In genomic region chr6:35343092-35343834, GRCh38 we compare ENCODE assay signal across 1 cellular context.
A peak's percentile ranks its signal among the peaks of the same experiment; 100 is the strongest.
TF ChIP-seq lines count a peak whose summit lies in the region.

No MANE protein-coding gene starts in this region.

TF ChIP-seq in K562, 482 proteins besides CTCF, POLR2A, EP300 and RAD21 (continued from another document and continues in another):
- TF ChIP-seq, protein P1, sequence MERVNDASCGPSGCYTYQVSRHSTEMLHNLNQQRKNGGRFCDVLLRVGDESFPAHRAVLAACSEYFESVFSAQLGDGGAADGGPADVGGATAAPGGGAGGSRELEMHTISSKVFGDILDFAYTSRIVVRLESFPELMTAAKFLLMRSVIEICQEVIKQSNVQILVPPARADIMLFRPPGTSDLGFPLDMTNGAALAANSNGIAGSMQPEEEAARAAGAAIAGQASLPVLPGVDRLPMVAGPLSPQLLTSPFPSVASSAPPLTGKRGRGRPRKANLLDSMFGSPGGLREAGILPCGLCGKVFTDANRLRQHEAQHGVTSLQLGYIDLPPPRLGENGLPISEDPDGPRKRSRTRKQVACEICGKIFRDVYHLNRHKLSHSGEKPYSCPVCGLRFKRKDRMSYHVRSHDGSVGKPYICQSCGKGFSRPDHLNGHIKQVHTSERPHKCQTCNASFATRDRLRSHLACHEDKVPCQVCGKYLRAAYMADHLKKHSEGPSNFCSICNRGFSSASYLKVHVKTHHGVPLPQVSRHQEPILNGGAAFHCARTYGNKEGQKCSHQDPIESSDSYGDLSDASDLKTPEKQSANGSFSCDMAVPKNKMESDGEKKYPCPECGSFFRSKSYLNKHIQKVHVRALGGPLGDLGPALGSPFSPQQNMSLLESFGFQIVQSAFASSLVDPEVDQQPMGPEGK (CRISPR knock-in tag; IDR thresholded peaks at IDR 0.05; ENCODE audit: borderline replicate concordance): no peak
- TF ChIP-seq ADNP (tag; IDR thresholded peaks at IDR 0.05) (no peak), TAF15 (IDR thresholded peaks at IDR 0.05; ENCODE audit: low read depth, low read length) (no peak), ZBED1 (IDR thresholded peaks at IDR 0.05) (0 out of 2 replicates have a peak, but pooled peaks have one; percentile 27), FOXP1 (CRISPR knock-in tag; IDR thresholded peaks at IDR 0.05) (no peak), SRSF9 (IDR thresholded peaks at IDR 0.05; ENCODE audit: borderline replicate concordance, low read depth, low read length) (no peak), TGIF2 (CRISPR knock-in tag; IDR thresholded peaks at IDR 0.05) (no peak), RB1 (IDR thresholded peaks at IDR 0.05; ENCODE audit: low read depth) (no peak), ETS2 (tag; IDR thresholded peaks at IDR 0.05; ENCODE audit: borderline replicate concordance, poor library complexity, severe bottlenecking) (no peak), ZNF717 (CRISPR knock-in tag; IDR thresholded peaks at IDR 0.05) (no peak), ZNF140 (CRISPR knock-in tag; IDR thresholded peaks at IDR 0.05) (no peak), ZBTB33 (CRISPR knock-in tag; IDR thresholded peaks at IDR 0.05) (no peak), FOSL1 (tag; conservative IDR thresholded peaks at IDR 0.05) (peak; percentile 66), SAFB2 (IDR thresholded peaks at IDR 0.05; ENCODE audit: borderline replicate concordance, low read depth, low read length, severe bottlenecking) (no peak), SMAD3 (CRISPR knock-in tag; conservative IDR thresholded peaks at IDR 0.05) (no peak), ZFX (CRISPR knock-in tag; IDR thresholded peaks at IDR 0.05) (peak; percentile 1; the same call in 1 of the 2 replicates), JUND (IDR thresholded peaks at IDR 0.05; ENCODE audit: borderline replicate concordance, low read depth, low read length) (peak; percentile 83), JUND (tag; IDR thresholded peaks at IDR 0.05; ENCODE audit: borderline replicate concordance, low read depth, low read length) (peak; percentile 79; the same call in 2 of the 3 replicates), HMG20B (CRISPR knock-in tag; IDR thresholded peaks at IDR 0.05) (0 out of 2 replicates have a peak, but pooled peaks have one; percentile 11), ZNF586 (CRISPR knock-in tag; conservative IDR thresholded peaks at IDR 0.05) (no peak), TAL1 (IDR thresholded peaks at IDR 0.05) (no peak; the same call in 1 of the 2 replicates), ZNF431 (CRISPR knock-in tag; IDR thresholded peaks at IDR 0.05) (no peak; the same call in 1 of the 2 replicates), TRIM25 (IDR thresholded peaks at IDR 0.05; ENCODE audit: borderline replicate concordance) (peak; percentile 96), SRSF3 (IDR thresholded peaks at IDR 0.05; ENCODE audit: insufficient read depth, low read length) (no peak), SRSF1 (IDR thresholded peaks at IDR 0.05; ENCODE audit: low read depth, low read length) (no peak), HDAC2 (IDR thresholded peaks at IDR 0.05) (peak; percentile 91; the same call in 1 of the 2 replicates), ZNF253 (CRISPR knock-in tag; conservative IDR thresholded peaks at IDR 0.05) (no peak), KLF16 (IDR thresholded peaks at IDR 0.05) (peak; percentile 50), ZNF76 (CRISPR knock-in tag; IDR thresholded peaks at IDR 0.05; ENCODE audit: borderline replicate concordance) (no peak), EWSR1 (IDR thresholded peaks at IDR 0.05; ENCODE audit: borderline replicate concordance, low read depth, partially characterized antibody) (no peak), NUFIP1 (IDR thresholded peaks at IDR 0.05; ENCODE audit: partially characterized antibody) (no peak), ATF1 (CRISPR knock-in tag; IDR thresholded peaks at IDR 0.05) (no peak), ATF1 (tag; IDR thresholded peaks at IDR 0.05) (peak; percentile 84), TEAD1 (CRISPR knock-in tag; IDR thresholded peaks at IDR 0.05) (peak; percentile 53 to 80; a peak in 2 of 4 replicates), CBFA2T3 (IDR thresholded peaks at IDR 0.05) (peak; percentile 81), THRAP3 (IDR thresholded peaks at IDR 0.05; ENCODE audit: borderline replicate concordance) (peak; percentile 87; the same call in 1 of the 2 replicates), SAFB (IDR thresholded peaks at IDR 0.05; ENCODE audit: borderline replicate concordance, low read depth, low read length) (no peak), SUPT5H (IDR thresholded peaks at IDR 0.05) (peak; percentile 3; the same call in 1 of the 2 replicates), ZSCAN32 (CRISPR knock-in tag; IDR thresholded peaks at IDR 0.05) (no peak), ZNF274 (IDR thresholded peaks at IDR 0.05; ENCODE audit: borderline replicate concordance, low read depth, low read length) (no peak), GATA2 (CRISPR knock-in tag; IDR thresholded peaks at IDR 0.05) (peak; percentile 3; the same call in 1 of the 2 replicates), ZNF785 (CRISPR knock-in tag; IDR thresholded peaks at IDR 0.05) (no peak), HDGF (IDR thresholded peaks at IDR 0.05) (no peak; the same call in 1 of the 2 replicates), ZBTB9 (CRISPR knock-in tag; IDR thresholded peaks at IDR 0.05) (0 out of 2 replicates have a peak, but pooled peaks have one; percentile 17), SREBF2 (CRISPR knock-in tag; IDR thresholded peaks at IDR 0.05) (no peak), BRD4 (IDR thresholded peaks at IDR 0.05) (no peak), DLX4 (CRISPR knock-in tag; IDR thresholded peaks at IDR 0.05) (no peak), NR1H2 (CRISPR knock-in tag; IDR thresholded peaks at IDR 0.05) (no peak), ERF (CRISPR knock-in tag; IDR thresholded peaks at IDR 0.05) (no peak), PHB2 (IDR thresholded peaks at IDR 0.05; ENCODE audit: low read depth) (no peak; the same call in none of the 2 replicates), ZEB2 (IDR thresholded peaks at IDR 0.05) (peak; percentile 43), TFAM (CRISPR knock-in tag; conservative IDR thresholded peaks at IDR 0.05) (no peak), ZNF197 (CRISPR knock-in tag; IDR thresholded peaks at IDR 0.05; ENCODE audit: low read depth) (no peak), HNRNPH1 (optimal IDR thresholded peaks at IDR 0.05; ENCODE audit: low read depth, low read length) (no peak), CEBPB (tag; IDR thresholded peaks at IDR 0.05) (peak; percentile 99), RAD51 (IDR thresholded peaks at IDR 0.05; ENCODE audit: borderline replicate concordance, low read depth) (0 out of 2 replicates have a peak, but pooled peaks have one; percentile 14), HDAC1 (IDR thresholded peaks at IDR 0.05) (peak in 1 of 2 experiments; percentile 91; a peak in 2 of 4 replicates), ZNF695 (CRISPR knock-in tag; IDR thresholded peaks at IDR 0.05) (no peak), TEAD4 (IDR thresholded peaks at IDR 0.05; ENCODE audit: low read length) (peak; percentile 81), TEAD4 (CRISPR knock-in tag; IDR thresholded peaks at IDR 0.05; ENCODE audit: borderline replicate concordance) (no peak), TAF7 (tag; IDR thresholded peaks at IDR 0.05) (0 out of 2 replicates have a peak, but pooled peaks have one; percentile 19), DIDO1 (tag; IDR thresholded peaks at IDR 0.05; ENCODE audit: low read depth) (no peak; the same call in 1 of the 2 replicates), NKRF (IDR thresholded peaks at IDR 0.05; ENCODE audit: borderline replicate concordance) (peak; percentile 81; the same call in 1 of the 2 replicates)
- TF ChIP-seq, protein P2, sequence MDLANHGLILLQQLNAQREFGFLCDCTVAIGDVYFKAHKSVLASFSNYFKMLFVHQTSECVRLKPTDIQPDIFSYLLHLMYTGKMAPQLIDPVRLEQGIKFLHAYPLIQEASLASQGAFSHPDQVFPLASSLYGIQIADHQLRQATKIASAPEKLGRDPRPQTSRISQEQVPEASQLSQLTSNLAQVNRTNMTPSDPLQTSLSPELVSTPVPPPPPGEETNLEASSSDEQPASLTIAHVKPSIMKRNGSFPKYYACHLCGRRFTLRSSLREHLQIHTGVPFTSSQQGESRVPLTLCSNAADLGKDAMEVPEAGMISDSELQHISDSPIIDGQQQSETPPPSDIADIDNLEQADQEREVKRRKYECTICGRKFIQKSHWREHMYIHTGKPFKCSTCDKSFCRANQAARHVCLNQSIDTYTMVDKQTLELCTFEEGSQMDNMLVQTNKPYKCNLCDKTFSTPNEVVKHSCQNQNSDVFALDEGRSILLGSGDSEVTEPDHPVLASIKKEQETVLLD (IDR thresholded peaks at IDR 0.05): peak; percentile 71
- TF ChIP-seq, protein P3, sequence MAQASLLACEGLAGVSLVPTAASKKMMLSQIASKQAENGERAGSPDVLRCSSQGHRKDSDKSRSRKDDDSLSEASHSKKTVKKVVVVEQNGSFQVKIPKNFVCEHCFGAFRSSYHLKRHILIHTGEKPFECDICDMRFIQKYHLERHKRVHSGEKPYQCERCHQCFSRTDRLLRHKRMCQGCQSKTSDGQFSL (CRISPR knock-in tag; IDR thresholded peaks at IDR 0.05): peak; percentile 53; the same call in 1 of the 2 replicates
- TF ChIP-seq, protein P3 (tag; IDR thresholded peaks at IDR 0.05): peak in 1 of 2 experiments; percentile 53; a peak in 1 of 4 replicates
- TF ChIP-seq, protein P4, sequence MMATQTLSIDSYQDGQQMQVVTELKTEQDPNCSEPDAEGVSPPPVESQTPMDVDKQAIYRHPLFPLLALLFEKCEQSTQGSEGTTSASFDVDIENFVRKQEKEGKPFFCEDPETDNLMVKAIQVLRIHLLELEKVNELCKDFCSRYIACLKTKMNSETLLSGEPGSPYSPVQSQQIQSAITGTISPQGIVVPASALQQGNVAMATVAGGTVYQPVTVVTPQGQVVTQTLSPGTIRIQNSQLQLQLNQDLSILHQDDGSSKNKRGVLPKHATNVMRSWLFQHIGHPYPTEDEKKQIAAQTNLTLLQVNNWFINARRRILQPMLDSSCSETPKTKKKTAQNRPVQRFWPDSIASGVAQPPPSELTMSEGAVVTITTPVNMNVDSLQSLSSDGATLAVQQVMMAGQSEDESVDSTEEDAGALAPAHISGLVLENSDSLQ (IDR thresholded peaks at IDR 0.05): no peak; the same call in 1 of the 2 replicates
